Comparison of ENCODE assay signal across 1 cellular context in genomic region chr7:105013283-105013817, GRCh38.
TF ChIP-seq lines count a peak whose summit lies in the region.

No MANE protein-coding gene starts in this region.

TF ChIP-seq in WTC11, 78 proteins besides CTCF, POLR2A, EP300 and RAD21 (continued from another document):
- TF ChIP-seq ZNF532 (CRISPR knock-in tag; IDR thresholded peaks at IDR 0.05; ENCODE audit: borderline replicate concordance) = no peak
- 0 out of 2 replicates have a peak, but pooled peaks have one; percentile 11 for TF ChIP-seq PRDM15 (CRISPR knock-in tag; IDR thresholded peaks at IDR 0.05)
- TF ChIP-seq ZNF232 (CRISPR knock-in tag; IDR thresholded peaks at IDR 0.05) = no peak
- 0 out of 2 replicates have a peak, but pooled peaks have one; percentile 32 for TF ChIP-seq ZNF425 (CRISPR knock-in tag; conservative IDR thresholded peaks at IDR 0.05)
- TF ChIP-seq USF2 (CRISPR knock-in tag; IDR thresholded peaks at IDR 0.05) = no peak
- TF ChIP-seq ZNF671 (CRISPR knock-in tag; IDR thresholded peaks at IDR 0.05) = 0 out of 2 replicates have a peak, but pooled peaks have one; percentile 4
- TF ChIP-seq MLX (CRISPR knock-in tag; IDR thresholded peaks at IDR 0.05) = no peak
- TF ChIP-seq CBFB (CRISPR knock-in tag; IDR thresholded peaks at IDR 0.05; ENCODE audit: low read depth) = no peak
- no peak for TF ChIP-seq MAX (CRISPR knock-in tag; IDR thresholded peaks at IDR 0.05)
- TF ChIP-seq ZNF281 (CRISPR knock-in tag; IDR thresholded peaks at IDR 0.05) = 0 out of 2 replicates have a peak, but pooled peaks have one; percentile 49
- TF ChIP-seq GRHL2 (CRISPR knock-in tag; IDR thresholded peaks at IDR 0.05; ENCODE audit: insufficient replicate concordance, severe bottlenecking) = no peak
- no peak for TF ChIP-seq RORB (CRISPR knock-in tag; IDR thresholded peaks at IDR 0.05)
- no peak for TF ChIP-seq HMGA2 (CRISPR knock-in tag; IDR thresholded peaks at IDR 0.05)
- no peak; the same call in 1 of the 2 replicates for TF ChIP-seq ETV6 (CRISPR knock-in tag; IDR thresholded peaks at IDR 0.05)
- no peak for TF ChIP-seq FOXP1 (CRISPR knock-in tag; IDR thresholded peaks at IDR 0.05; ENCODE audit: borderline replicate concordance)
- 0 out of 2 replicates have a peak, but pooled peaks have one; percentile 70 for TF ChIP-seq NFE2L1 (CRISPR knock-in tag; IDR thresholded peaks at IDR 0.05)
- no peak for TF ChIP-seq FOXJ3 (CRISPR knock-in tag; IDR thresholded peaks at IDR 0.05; ENCODE audit: borderline replicate concordance)
- TF ChIP-seq ZNF423 (CRISPR knock-in tag; IDR thresholded peaks at IDR 0.05) = no peak
- TF ChIP-seq E2F4 (CRISPR knock-in tag; IDR thresholded peaks at IDR 0.05; ENCODE audit: borderline replicate concordance, low read depth) = no peak
- TF ChIP-seq FOXP4 (CRISPR knock-in tag; IDR thresholded peaks at IDR 0.05) = peak; percentile 27; the same call in 1 of the 2 replicates
- TF ChIP-seq ERG (CRISPR knock-in tag; IDR thresholded peaks at IDR 0.05) = peak; percentile 70; the same call in 1 of the 2 replicates
